8 cellular contexts compared by ENCODE assay signal in genomic region chr22:40637181-40638150, GRCh38. TPM values are rescaled to one million over a fixed set of nuclear protein-coding genes. Genes with fewer than 3 reads are reported as not detected.
DNase-seq lines count a peak whose midpoint lies in the region; ATAC-seq and TF ChIP-seq lines count a peak whose summit lies in the region.

No MANE protein-coding gene starts in this region.

- H3K27me3 ChIP-seq in foreskin keratinocyte: no peaks in the 10 kb centered on the region

- ATAC-seq in GM21515 (IDR thresholded peaks at IDR 0.05; ENCODE audit: unreplicated experiment) (peak; percentile 2), foreskin keratinocyte (peak; percentile 3)
- peak; percentile 65 for ATAC-seq in activated T-helper 17 cell treated with anti-CD3 and anti-CD28 coated beads, Interleukin-2, amount 50 U/mL, for 72 hours (replicated peaks)

- peak overlapping the region; percentile 53 for H3K4me3 ChIP-seq in urinary bladder (ENCODE audit: low read depth, low read length)

- H3K9me3 Mint-ChIP-seq in activated T-helper 17 cell treated with anti-CD3 and anti-CD28 coated beads, Interleukin-2, amount 50 U/mL, for 72 hours: no peaks in the 10 kb centered on the region

- 23% methylated on average over 46 of the region's 46 CpGs for WGBS in urinary bladder

- no peaks in the 10 kb centered on the region for H3K36me3 ChIP-seq in urinary bladder (ENCODE audit: insufficient read depth)

- H3K4me1 Mint-ChIP-seq in activated T-helper 17 cell treated with anti-CD3 and anti-CD28 coated beads, Interleukin-2, amount 50 U/mL, for 72 hours: peaks cover 14% of the 10 kb centered on the region

- TF ChIP-seq CTCF in foreskin keratinocyte (conservative IDR thresholded peaks at IDR 0.05): peak; percentile 11

- H3K27ac ChIP-seq in foreskin keratinocyte: peak overlapping the region; percentile 54
- peak overlapping the region; percentile 87 for H3K27ac ChIP-seq in urinary bladder (ENCODE audit: low read depth)

- DNase-seq in Ammon's horn (ENCODE audit: low spot score) (peak; percentile 50), NOMO-1 treated with DMSO at 0.1 percent for 48 hours (lab: John Stamatoyannopoulos, UW; ENCODE audit: unreplicated experiment) (peak; percentile 72), foreskin keratinocyte (peak; percentile 71 to 86), pons (ENCODE audit: low spot score) (peak; percentile 37), occipital lobe (lab: John Stamatoyannopoulos, UW) (no peak)

- H3K4me1 ChIP-seq in foreskin keratinocyte (peaks cover 10% of the 10 kb centered on the region), urinary bladder (ENCODE audit: insufficient read depth) (no peaks in the 10 kb centered on the region)

- H3K4me3 Mint-ChIP-seq in activated T-helper 17 cell treated with anti-CD3 and anti-CD28 coated beads, Interleukin-2, amount 50 U/mL, for 72 hours: peak overlapping the region; percentile 89

- no peaks in the 10 kb centered on the region for H3K27me3 Mint-ChIP-seq in activated T-helper 17 cell treated with anti-CD3 and anti-CD28 coated beads, Interleukin-2, amount 50 U/mL, for 72 hours

- peak overlapping the region; percentile 93 for H3K27ac Mint-ChIP-seq in activated T-helper 17 cell treated with anti-CD3 and anti-CD28 coated beads, Interleukin-2, amount 50 U/mL, for 72 hours

- no peaks in the 10 kb centered on the region for H3K36me3 Mint-ChIP-seq in activated T-helper 17 cell treated with anti-CD3 and anti-CD28 coated beads, Interleukin-2, amount 50 U/mL, for 72 hours (ENCODE audit: low read depth)

RNA-seq across cellular contexts. Expression of gene MRTFA, which starts 0.9 kb away (rescaled TPM):
- 10 to 100 TPM; 38.5 to 57.4 TPM for total RNA-seq in activated T-helper 17 cell treated with anti-CD3 and anti-CD28 coated beads, Interleukin-2, amount 50 U/mL, for 72 hours
- total RNA-seq in foreskin keratinocyte: 29.3 and 29.8 TPM in 2 replicates
- polyA plus RNA-seq in foreskin keratinocyte: 17.0 and 18.6 TPM in 2 replicates
- 22.3 TPM for total RNA-seq in urinary bladder
- 37.6 TPM for polyA plus RNA-seq in urinary bladder
- 33.4 TPM for total RNA-seq in occipital lobe

RNA-seq across cellular contexts. Expression of gene MCHR1, which starts 41.8 kb away (rescaled TPM):
- total RNA-seq in activated T-helper 17 cell treated with anti-CD3 and anti-CD28 coated beads, Interleukin-2, amount 50 U/mL, for 72 hours: not detected
- total RNA-seq in foreskin keratinocyte (0.27 and 0.28 TPM in 2 replicates), urinary bladder (0.26 TPM), occipital lobe (0.62 TPM)
- polyA plus RNA-seq in foreskin keratinocyte (0.11 and 0.39 TPM in 2 replicates), urinary bladder (0.95 TPM)

Comparison
In these comparisons a context has a peak if more than half of its experiments do, and no peak if none do; other contexts are left out.
1. ATAC-seq: peak in every context shown above with its lines; median percentile 65 in activated T-helper 17 cell treated with anti-CD3 and anti-CD28 coated beads, Interleukin-2, amount 50 U/mL, for 72 hours; 3 in foreskin keratinocyte; 2 in GM21515.